In genomic region chr7:74730186-74730585, GRCh38 we compare ENCODE assay signal across 4 cellular contexts. TPM values are rescaled to one million over a fixed set of nuclear protein-coding genes. Genes with fewer than 3 reads are reported as not detected.
"Had no signal": no experiment of that assay in that cellular context is flagged by ENCODE, and none has a peak within 500 bp of the region (broad histone marks: within the 10 kb centered on the region; RNA-seq: fewer than 3 reads in every experiment).

No MANE protein-coding gene starts in this region.

RNA-seq across cellular contexts. Expression of gene NCF1, which starts 43.6 kb away (rescaled TPM):
- total RNA-seq: GM23248, H4, HFFc6, HT1080 had no signal
- polyA plus RNA-seq: GM23248 had no signal
